1 cellular context compared by ENCODE assay signal in genomic region chr5:95826949-95827595, GRCh38.
TF ChIP-seq lines count a peak whose summit lies in the region.

No MANE protein-coding gene starts in this region.

TF ChIP-seq in K562, 482 proteins besides CTCF, POLR2A, EP300 and RAD21:
- TF ChIP-seq KLF6 (CRISPR knock-in tag; IDR thresholded peaks at IDR 0.05; ENCODE audit: borderline replicate concordance) (no peak), LEF1 (IDR thresholded peaks at IDR 0.05) (no peak), KDM1A (IDR thresholded peaks at IDR 0.05) (no peak), LCOR (CRISPR knock-in tag; IDR thresholded peaks at IDR 0.05) (no peak), AFF1 (IDR thresholded peaks at IDR 0.05; ENCODE audit: low read depth in 1 of 2, partially characterized antibody in 2 of 2) (no peak), HOXB6 (CRISPR knock-in tag; IDR thresholded peaks at IDR 0.05; ENCODE audit: borderline replicate concordance) (no peak), HMGXB4 (CRISPR knock-in tag; IDR thresholded peaks at IDR 0.05) (no peak), MCM3 (IDR thresholded peaks at IDR 0.05) (no peak), TAF1 (IDR thresholded peaks at IDR 0.05; ENCODE audit: control insufficient read depth, extremely low read depth, insufficient read depth, low read length, severe bottlenecking) (no peak), ZNF253 (CRISPR knock-in tag; conservative IDR thresholded peaks at IDR 0.05) (no peak)
TF ChIP-seq in K562: peak in this region for 0.
